ENCODE assay signal across 1 cellular context in the genomic region with DNA sequence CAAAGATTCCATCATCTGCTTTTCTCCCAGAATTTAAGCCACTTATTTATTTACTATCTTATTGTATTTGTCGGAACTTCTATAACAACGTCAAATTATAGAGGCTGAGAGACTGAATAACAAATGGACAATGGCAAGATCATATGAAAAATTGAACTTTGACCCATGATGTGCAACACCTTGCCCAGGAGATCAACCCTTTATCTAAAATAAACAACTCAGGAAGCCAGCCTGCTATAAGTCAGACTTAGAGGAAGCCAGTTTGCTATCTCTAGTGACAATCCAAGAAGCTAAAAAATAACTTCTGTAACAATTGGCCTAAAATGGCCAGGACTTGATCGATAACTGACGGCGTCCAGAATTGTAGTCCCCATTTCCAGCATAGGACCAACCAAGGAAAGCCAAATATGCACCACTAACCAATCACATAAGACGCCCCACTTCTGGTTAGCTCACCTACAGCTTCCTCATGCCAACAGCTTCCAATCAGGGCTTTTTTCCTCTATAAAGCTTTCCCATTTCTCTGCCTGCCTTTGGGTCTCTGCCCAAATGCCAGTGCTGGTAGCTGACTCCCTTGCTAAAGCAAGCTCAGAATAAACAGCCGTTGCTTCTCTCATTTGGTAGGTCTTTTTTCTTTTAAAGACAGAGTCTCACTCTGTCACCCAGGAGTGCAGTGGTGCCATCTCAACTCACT.
TF ChIP-seq lines count a peak whose summit lies in the region.

No MANE protein-coding gene starts in this region.

TF ChIP-seq in K562, 482 proteins besides CTCF, POLR2A, EP300 and RAD21:
- TF ChIP-seq RBM39 (optimal IDR thresholded peaks at IDR 0.05; ENCODE audit: low read depth, low read length) (no peak), ZNF277 (CRISPR knock-in tag; IDR thresholded peaks at IDR 0.05; ENCODE audit: borderline replicate concordance) (no peak), PRPF4 (IDR thresholded peaks at IDR 0.05; ENCODE audit: insufficient read depth, low read depth, low read length, poor library complexity, severe bottlenecking) (no peak), NR2C1 (IDR thresholded peaks at IDR 0.05) (peak; percentile 31; the same call in 1 of the 2 replicates), NR2C1 (tag; IDR thresholded peaks at IDR 0.05) (no peak), HNRNPH1 (optimal IDR thresholded peaks at IDR 0.05; ENCODE audit: low read depth, low read length) (no peak)
- TF ChIP-seq, protein P1, sequence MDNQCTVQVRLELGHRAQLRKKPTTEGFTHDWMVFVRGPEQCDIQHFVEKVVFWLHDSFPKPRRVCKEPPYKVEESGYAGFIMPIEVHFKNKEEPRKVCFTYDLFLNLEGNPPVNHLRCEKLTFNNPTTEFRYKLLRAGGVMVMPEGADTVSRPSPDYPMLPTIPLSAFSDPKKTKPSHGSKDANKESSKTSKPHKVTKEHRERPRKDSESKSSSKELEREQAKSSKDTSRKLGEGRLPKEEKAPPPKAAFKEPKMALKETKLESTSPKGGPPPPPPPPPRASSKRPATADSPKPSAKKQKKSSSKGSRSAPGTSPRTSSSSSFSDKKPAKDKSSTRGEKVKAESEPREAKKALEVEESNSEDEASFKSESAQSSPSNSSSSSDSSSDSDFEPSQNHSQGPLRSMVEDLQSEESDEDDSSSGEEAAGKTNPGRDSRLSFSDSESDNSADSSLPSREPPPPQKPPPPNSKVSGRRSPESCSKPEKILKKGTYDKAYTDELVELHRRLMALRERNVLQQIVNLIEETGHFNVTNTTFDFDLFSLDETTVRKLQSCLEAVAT (IDR thresholded peaks at IDR 0.05), result no peak
- TF ChIP-seq, protein P2, sequence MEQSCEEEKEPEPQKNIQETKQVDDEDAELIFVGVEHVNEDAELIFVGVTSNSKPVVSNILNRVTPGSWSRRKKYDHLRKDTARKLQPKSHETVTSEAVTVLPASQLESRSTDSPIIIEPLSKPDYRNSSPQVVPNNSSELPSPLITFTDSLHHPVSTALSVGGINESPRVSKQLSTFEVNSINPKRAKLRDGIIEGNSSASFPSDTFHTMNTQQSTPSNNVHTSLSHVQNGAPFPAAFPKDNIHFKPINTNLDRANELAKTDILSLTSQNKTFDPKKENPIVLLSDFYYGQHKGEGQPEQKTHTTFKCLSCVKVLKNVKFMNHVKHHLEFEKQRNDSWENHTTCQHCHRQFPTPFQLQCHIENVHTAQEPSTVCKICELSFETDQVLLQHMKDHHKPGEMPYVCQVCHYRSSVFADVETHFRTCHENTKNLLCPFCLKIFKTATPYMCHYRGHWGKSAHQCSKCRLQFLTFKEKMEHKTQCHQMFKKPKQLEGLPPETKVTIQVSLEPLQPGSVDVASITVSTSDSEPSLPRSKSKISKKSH (CRISPR knock-in tag; IDR thresholded peaks at IDR 0.05), result no peak
